16 cellular contexts compared by ENCODE assay signal in genomic region chr21:36211660-36212512, GRCh38. TPM values are rescaled to one million over a fixed set of nuclear protein-coding genes. Genes with fewer than 3 reads are reported as not detected.
DNase-seq lines count a peak whose midpoint lies in the region; ATAC-seq, FAIRE-seq and TF ChIP-seq lines count a peak whose summit lies in the region.
"Had no signal": no experiment of that assay in that cellular context is flagged by ENCODE, and none has a peak within 500 bp of the region (broad histone marks: within the 10 kb centered on the region; RNA-seq: fewer than 3 reads in every experiment).

No MANE protein-coding gene starts in this region.

- H3K4me2 ChIP-seq in PC-3 (ENCODE audit: low read length), result peak overlapping the region; percentile 66
- H3K4me2 ChIP-seq in endothelial cell of umbilical vein (ENCODE audit: insufficient read depth, low read length), result no peak overlapping the region
- H3K4me2 ChIP-seq: KMS-11 had no signal

- H3K27ac ChIP-seq in PC-3 (ENCODE audit: low read length), result peak overlapping the region; percentile 83
- no peak overlapping the region for H3K27ac ChIP-seq in endothelial cell of umbilical vein (ENCODE audit: insufficient read depth, low read depth, low read length)
- H3K27ac ChIP-seq: KMS-11, neutrophil, thoracic aorta had no signal

- peaks cover 31% of the 10 kb centered on the region for H3K36me3 Mint-ChIP-seq in activated CD4-positive, alpha-beta T cell treated with anti-CD3 and anti-CD28 coated beads, Interleukin-2, amount 10 ng/mL, durations not matched to agents 7 days and 5 days (ENCODE audit: low read depth)
- peaks cover 10% of the 10 kb centered on the region for H3K36me3 Mint-ChIP-seq in activated CD4-positive, alpha-beta T cell treated with anti-CD3 and anti-CD28 coated beads for 36 hours (ENCODE audit: low read depth)

- intact Hi-C loops in PC-3 (cut with micrococcal nuclease), result loop anchor here (2.0 kb wide), 1 partner anchor 109 kb away; the partner anchor contains the start of gene MORC3
- intact Hi-C loops in endothelial cell of umbilical vein (cut with micrococcal nuclease), result no loop called here
- intact Hi-C loops in activated CD4-positive, alpha-beta T cell treated with anti-CD3 and anti-CD28 coated beads for 36 hours (cut with DNase I, micrococcal nuclease), result no loop called here

- no peaks in the 10 kb centered on the region for H3K9me3 Mint-ChIP-seq in activated CD4-positive, alpha-beta T cell treated with anti-CD3 and anti-CD28 coated beads, Interleukin-2, amount 10 ng/mL, durations not matched to agents 7 days and 5 days
- no peaks in the 10 kb centered on the region for H3K9me3 Mint-ChIP-seq in activated CD4-positive, alpha-beta T cell treated with anti-CD3 and anti-CD28 coated beads for 36 hours (ENCODE audit: low read depth)

- ATAC-seq in PC-3 (peak; percentile 71), HG03108 (IDR thresholded peaks at IDR 0.05; ENCODE audit: unreplicated experiment) (no peak)
- no peak for ATAC-seq in activated CD4-positive, alpha-beta T cell treated with anti-CD3 and anti-CD28 coated beads for 36 hours
- ATAC-seq: left colon had no signal

- no peak for TF ChIP-seq CTCF in PC-3 (conservative IDR thresholded peaks at IDR 0.05; ENCODE audit: low read depth, low read length)
- TF ChIP-seq CTCF in endothelial cell of umbilical vein (IDR thresholded peaks at IDR 0.05; ENCODE audit: extremely low read depth in 1 of 2, insufficient read depth in 1 of 2, low read depth in 1 of 2, low read length in 2 of 2), result no peak

- H3K79me2 ChIP-seq in PC-3 (ENCODE audit: low read length) (no peaks in the 10 kb centered on the region), endothelial cell of umbilical vein (ENCODE audit: control insufficient read depth, insufficient read depth, low read length) (no peaks in the 10 kb centered on the region)

- H3K27me3 Mint-ChIP-seq in activated CD4-positive, alpha-beta T cell treated with anti-CD3 and anti-CD28 coated beads, Interleukin-2, amount 10 ng/mL, durations not matched to agents 7 days and 5 days, result no peaks in the 10 kb centered on the region
- H3K27me3 Mint-ChIP-seq in activated CD4-positive, alpha-beta T cell treated with anti-CD3 and anti-CD28 coated beads for 36 hours, result no peaks in the 10 kb centered on the region

- H3K27ac Mint-ChIP-seq in activated CD4-positive, alpha-beta T cell treated with anti-CD3 and anti-CD28 coated beads, Interleukin-2, amount 10 ng/mL, durations not matched to agents 7 days and 5 days, result no peak overlapping the region
- no peak overlapping the region for H3K27ac Mint-ChIP-seq in activated CD4-positive, alpha-beta T cell treated with anti-CD3 and anti-CD28 coated beads for 36 hours

- H3K9me3 ChIP-seq in PC-3 (ENCODE audit: low read length), result no peaks in the 10 kb centered on the region
- H3K9me3 ChIP-seq in endothelial cell of umbilical vein (replicated peaks; ENCODE audit: control insufficient read depth, insufficient read depth, low read length), result no peaks in the 10 kb centered on the region
- H3K9me3 ChIP-seq: neutrophil, thoracic aorta had no signal

- CTCF ChIA-PET in PC-3 (lab: Charles Lee), result no interaction called here
- CTCF ChIA-PET in endothelial cell of umbilical vein (lab: Charles Lee), result interaction anchor here (1.3 to 3.9 kb wide), 3 partner anchors 48 to 70 kb away, joined by 4 to 31 read pairs (median 10); no protein-coding TSS in a partner anchor
- CTCF ChIA-PET in activated CD4-positive, alpha-beta T cell treated with anti-CD3 and anti-CD28 coated beads, Interleukin-2, amount 10 ng/mL, durations not matched to agents 7 days and 5 days (lab: Charles Lee), result interaction anchor here (0.6 to 4.3 kb wide), 4 partner anchors 12 to 73 kb away, joined by 4 to 19 read pairs (median 8); no protein-coding TSS in a partner anchor
- CTCF ChIA-PET in activated CD4-positive, alpha-beta T cell treated with anti-CD3 and anti-CD28 coated beads for 36 hours (lab: Charles Lee), result interaction anchor here (0.6 to 1.8 kb wide), 7 partner anchors 10 to 173 kb away, joined by 3 to 5 read pairs (median 4); partner anchors contain the start of gene CHAF1B

- H3K36me3 ChIP-seq in PC-3 (ENCODE audit: low read depth, low read length) (peaks cover 4% of the 10 kb centered on the region; the same call in 1 of the 2 replicates), endothelial cell of umbilical vein (ENCODE audit: control insufficient read depth in 2 of 2, extremely low read depth in 1 of 2, insufficient read depth in 2 of 2, low read length in 2 of 2) (no peaks in the 10 kb centered on the region)

- BruUV-seq in PC-3 (replicated peaks; lab: Mats Ljungman, UMichigan), result TSS peak; percentile 80
- BruUV-seq in endothelial cell of umbilical vein (replicated peaks; lab: Mats Ljungman, UMichigan), result no TSS peak

- dilution Hi-C loops in endothelial cell of umbilical vein (cut with MboI; ENCODE audit: extremely low pct_ligation_motif_present, low sequenced_read_pairs), result no loop called here

- TF ChIP-seq POLR2A in endothelial cell of umbilical vein (IDR thresholded peaks at IDR 0.05; ENCODE audit: low read depth, low read length), result no peak

- FAIRE-seq in endothelial cell of umbilical vein (lab: Jason Lieb, UNC), result no peak
- FAIRE-seq: endometrium had no signal

- H3F3A ChIP-seq in PC-3 (ENCODE audit: low read length, unreplicated experiment), result peaks cover 5% of the 10 kb centered on the region

- peak overlapping the region; percentile 11; the same call in 1 of the 2 replicates for H3K9ac ChIP-seq in PC-3 (ENCODE audit: low read length)
- H3K9ac ChIP-seq in endothelial cell of umbilical vein (replicated peaks; ENCODE audit: extremely low read depth, insufficient read depth, low read length), result no peak overlapping the region
- H3K9ac ChIP-seq: KMS-11 had no signal

- no peaks in the 10 kb centered on the region for H3K9me1 ChIP-seq in endothelial cell of umbilical vein (replicated peaks; ENCODE audit: control insufficient read depth, extremely low read depth, insufficient read depth, low read length)

- H3K27me3 ChIP-seq in PC-3 (ENCODE audit: low read length) (no peaks in the 10 kb centered on the region), endothelial cell of umbilical vein (ENCODE audit: control insufficient read depth in 2 of 2, insufficient read depth in 2 of 2, low read length in 2 of 2) (no peaks in the 10 kb centered on the region)
- H3K27me3 ChIP-seq: neutrophil had no signal

- H3K4me1 ChIP-seq in PC-3 (ENCODE audit: insufficient read depth, low read length) (peaks cover 56% of the 10 kb centered on the region), endothelial cell of umbilical vein (ENCODE audit: control insufficient read depth, extremely low read depth, insufficient read depth, low read length) (peaks cover 11% of the 10 kb centered on the region)

- H3K9me2 ChIP-seq in PC-3 (replicated peaks; ENCODE audit: low read length), result no peaks in the 10 kb centered on the region

- no peaks in the 10 kb centered on the region for H4K20me1 ChIP-seq in PC-3 (ENCODE audit: low read length)
- H4K20me1 ChIP-seq in endothelial cell of umbilical vein (replicated peaks; ENCODE audit: control insufficient read depth, extremely low read depth, insufficient read depth, low read length), result no peaks in the 10 kb centered on the region

- POLR2A ChIA-PET in PC-3 (lab: Charles Lee; ENCODE audit: unreplicated experiment), result interaction anchor here (0.6 to 0.7 kb wide), 4 partner anchors 10 to 168 kb away, joined by 3 to 4 read pairs (median 3); no protein-coding TSS in a partner anchor
- POLR2A ChIA-PET in endothelial cell of umbilical vein (lab: Charles Lee), result no interaction called here
- POLR2A ChIA-PET in activated CD4-positive, alpha-beta T cell treated with anti-CD3 and anti-CD28 coated beads, Interleukin-2, amount 10 ng/mL, durations not matched to agents 7 days and 5 days (lab: Charles Lee), result no interaction called here
- POLR2A ChIA-PET in activated CD4-positive, alpha-beta T cell treated with anti-CD3 and anti-CD28 coated beads for 36 hours (lab: Charles Lee), result no interaction called here

- H3K4me1 Mint-ChIP-seq in activated CD4-positive, alpha-beta T cell treated with anti-CD3 and anti-CD28 coated beads, Interleukin-2, amount 10 ng/mL, durations not matched to agents 7 days and 5 days, result peaks cover 22% of the 10 kb centered on the region
- peaks cover 15% of the 10 kb centered on the region for H3K4me1 Mint-ChIP-seq in activated CD4-positive, alpha-beta T cell treated with anti-CD3 and anti-CD28 coated beads for 36 hours

- H2AFZ ChIP-seq in PC-3 (ENCODE audit: low read length) (no peak overlapping the region), endothelial cell of umbilical vein (ENCODE audit: low read depth, low read length) (no peak overlapping the region)

- DNase-seq in GM03348 (ENCODE audit: low spot score) (peak; percentile 86), PC-3 (peak; percentile 91), endothelial cell of umbilical vein (ENCODE audit: low read depth, low spot score) (no peak), skeletal muscle cell (ENCODE audit: low read depth) (peak; percentile 62)
- no peak for DNase-seq in activated CD4-positive, alpha-beta T cell treated with anti-CD3 and anti-CD28 coated beads, Interleukin-2, amount 10 ng/mL, durations not matched to agents 7 days and 5 days
- no peak for DNase-seq in activated CD4-positive, alpha-beta T cell treated with anti-CD3 and anti-CD28 coated beads for 36 hours
- DNase-seq: activated CD4-positive, alpha-beta T cell treated with anti-CD3 and anti-CD28 coated beads, Interleukin-2, amount 50 U/mL, for 4 hours; left colon; NCI-H510A; SIG-M5; stimulated activated CD4-positive, alpha-beta T cell treated with anti-CD3 and anti-CD28 coated beads, Interleukin-4, amount 100 ng/mL, for 24 hours had no signal

- H3K4me3 Mint-ChIP-seq in activated CD4-positive, alpha-beta T cell treated with anti-CD3 and anti-CD28 coated beads, Interleukin-2, amount 10 ng/mL, durations not matched to agents 7 days and 5 days, result no peak overlapping the region
- H3K4me3 Mint-ChIP-seq in activated CD4-positive, alpha-beta T cell treated with anti-CD3 and anti-CD28 coated beads for 36 hours, result no peak overlapping the region

- peak overlapping the region; percentile 26 for H3K4me3 ChIP-seq in PC-3 (ENCODE audit: low read length)
- no peak overlapping the region for H3K4me3 ChIP-seq in endothelial cell of umbilical vein (replicated peaks in 1 of 3; ENCODE audit: insufficient read depth in 1 of 3, low read depth in 1 of 3, low read length in 3 of 3)
- H3K4me3 ChIP-seq in skeletal muscle cell (ENCODE audit: low read depth, low read length), result no peak overlapping the region
- H3K4me3 ChIP-seq: thoracic aorta had no signal

RNA-seq across cellular contexts. Expression of gene DOP1B, which starts 55.3 kb away (rescaled TPM):
- 7.0 and 8.9 TPM in 2 replicates for total RNA-seq in PC-3 (2014; rRNA removed)
- 9.3 and 9.9 TPM in 2 replicates for total RNA-seq in endothelial cell of umbilical vein
- polyA plus RNA-seq in endothelial cell of umbilical vein, result 3.7 and 4.0 TPM in 2 replicates
- polyA plus RNA-seq in endothelial cell of umbilical vein (2011; cell fraction: cytosol; rRNA removed), result 3.2 and 3.9 TPM in 2 replicates
- 5.9 and 10.1 TPM in 2 replicates for polyA plus RNA-seq in endothelial cell of umbilical vein (2011; cell fraction: nucleus; rRNA removed)
- polyA plus RNA-seq in endothelial cell of umbilical vein (2012), result 6.7 and 7.3 TPM in 2 replicates
- 6.9 and 8.3 TPM in 2 replicates for polyA minus RNA-seq in endothelial cell of umbilical vein
- polyA minus RNA-seq in endothelial cell of umbilical vein (2011; cell fraction: cytosol; rRNA and poly(A)+ RNA removed), result 1.8 TPM
- polyA minus RNA-seq in endothelial cell of umbilical vein (2011; cell fraction: nucleus; rRNA and poly(A)+ RNA removed), result 7.9 and 9.7 TPM in 2 replicates
- 10 to 100 TPM; 24.6 to 24.7 TPM for total RNA-seq in activated CD4-positive, alpha-beta T cell treated with anti-CD3 and anti-CD28 coated beads, Interleukin-2, amount 10 ng/mL, durations not matched to agents 7 days and 5 days
- total RNA-seq in activated CD4-positive, alpha-beta T cell treated with anti-CD3 and anti-CD28 coated beads for 36 hours, result 10 to 100 TPM; 15.0 to 19.0 TPM

Comparison
In these comparisons a context has a peak if more than half of its experiments do, and no peak if none do; other contexts are left out.
1. DNase-seq: peak in GM03348 (single experiment), PC-3 (single experiment) and skeletal muscle cell (single experiment); none in endothelial cell of umbilical vein (single experiment), activated CD4-positive, alpha-beta T cell treated with anti-CD3 and anti-CD28 coated beads, Interleukin-2, amount 10 ng/mL, durations not matched to agents 7 days and 5 days (single experiment) and activated CD4-positive, alpha-beta T cell treated with anti-CD3 and anti-CD28 coated beads for 36 hours (single experiment).